ENCODE assay signal across 8 cellular contexts in the genomic region with DNA sequence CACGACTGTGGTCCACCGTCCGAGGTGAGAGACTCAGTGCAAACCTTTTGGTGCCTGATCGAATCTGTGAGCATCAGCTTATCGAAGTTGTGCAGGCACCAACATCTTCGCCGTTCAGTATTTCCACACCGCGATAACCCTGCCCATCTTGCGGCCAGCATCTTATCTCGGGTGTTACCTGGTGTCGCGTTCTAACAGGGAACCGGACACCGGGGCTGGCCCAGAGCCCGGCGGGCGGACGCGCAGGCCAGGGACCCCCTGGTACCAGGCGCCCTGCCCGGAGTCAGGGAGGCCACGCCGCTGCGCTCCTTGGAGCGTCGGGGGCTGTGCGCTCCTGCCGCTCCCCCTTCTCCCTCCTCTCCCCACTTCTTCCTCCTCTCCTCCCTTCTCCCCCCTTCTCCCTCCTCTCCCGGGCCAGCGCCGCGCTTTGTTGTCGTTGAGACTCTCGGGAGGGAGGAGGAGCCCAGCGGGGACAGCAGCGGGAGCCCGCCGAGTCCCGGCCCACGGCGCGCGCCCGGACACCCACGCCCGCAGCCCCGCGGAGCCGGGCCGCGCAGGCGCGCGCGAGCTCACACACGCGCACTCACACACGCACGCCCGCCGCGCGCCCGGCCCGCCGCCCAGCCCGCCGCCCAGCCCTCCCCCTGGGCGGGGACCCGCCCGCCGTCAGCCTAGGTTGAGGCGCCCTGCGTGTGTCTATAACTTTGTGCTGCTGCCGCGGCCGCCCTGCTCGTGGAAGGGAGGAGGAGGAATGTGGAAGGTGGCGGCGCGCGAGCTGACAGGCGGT. TPM values are rescaled to one million over a fixed set of nuclear protein-coding genes. Genes with fewer than 3 reads are reported as not detected.
DNase-seq lines count a peak whose midpoint lies in the region; ATAC-seq and TF ChIP-seq lines count a peak whose summit lies in the region.

No MANE protein-coding gene starts in this region.

- H3K27me3 Mint-ChIP-seq in HFFc6 (ENCODE audit: insufficient read depth): peaks cover 5% of the 10 kb centered on the region; the same call in 1 of the 2 replicates

- peak overlapping the region; percentile 92 for H3K4me3 ChIP-seq in GM06990 (replicated peaks; ENCODE audit: low read depth, low read length)
- H3K4me3 ChIP-seq in right cardiac atrium (ENCODE audit: low read length): peak overlapping the region; percentile 67
- peak overlapping the region; percentile 86 for H3K4me3 ChIP-seq in uterus

- peak; percentile 61 to 91 for TF ChIP-seq POLR2A in uterus (IDR thresholded peaks at IDR 0.05)

- peak; percentile 73 to 74 for ATAC-seq in right cardiac atrium

- H3K27me3 ChIP-seq in GM06990 (replicated peaks; ENCODE audit: control insufficient read depth, insufficient read depth, low read length): no peaks in the 10 kb centered on the region; the same call in 1 of the 2 replicates
- no peaks in the 10 kb centered on the region for H3K27me3 ChIP-seq in right cardiac atrium (ENCODE audit: control insufficient read depth, insufficient read depth)
- H3K27me3 ChIP-seq in uterus: no peaks in the 10 kb centered on the region

- H3K27ac Mint-ChIP-seq in HFFc6: peak overlapping the region; percentile 88

- H3K4me1 ChIP-seq in right cardiac atrium (ENCODE audit: control insufficient read depth, insufficient read depth, low read length): peaks cover 3% of the 10 kb centered on the region
- no peaks in the 10 kb centered on the region for H3K4me1 ChIP-seq in uterus

- intact Hi-C loops in right cardiac atrium (cut with DNase I) (loop anchor here in 2 of 4 donors (2.0 to 10.0 kb wide), 4 partner anchors 222 to 513 kb away; no protein-coding TSS in a partner anchor), uterus (cut with DNase I; ENCODE audit: low total_unique reads) (loop anchor here (5.0 kb wide), 2 partner anchors 223 to 513 kb away; no protein-coding TSS in a partner anchor)

- WGBS in right cardiac atrium: under 1% methylated on average over 84 of the region's 84 CpGs

- H3K4me3 Mint-ChIP-seq in HFFc6: peak overlapping the region; percentile 96

- TF ChIP-seq CTCF in GM06990 (IDR thresholded peaks at IDR 0.05; ENCODE audit: insufficient read depth, low read length, poor library complexity, severe bottlenecking): no peak
- TF ChIP-seq CTCF in HFFc6 (IDR thresholded peaks at IDR 0.05): no peak
- no peak for TF ChIP-seq CTCF in uterus (IDR thresholded peaks at IDR 0.05)

- H3K27ac ChIP-seq in right cardiac atrium (ENCODE audit: low read length): peak overlapping the region; percentile 100
- H3K27ac ChIP-seq in uterus: peak overlapping the region; percentile 99 to 100

- H3K9me3 ChIP-seq in right cardiac atrium (ENCODE audit: control insufficient read depth, low read length) (no peaks in the 10 kb centered on the region), uterus (no peaks in the 10 kb centered on the region)

- H3K36me3 Mint-ChIP-seq in HFFc6 (ENCODE audit: low read depth): peaks cover 19% of the 10 kb centered on the region

- peak; percentile 84 for DNase-seq in GM06990 (ENCODE audit: extremely low read depth, insufficient read length)
- DNase-seq in HFFc6: peak; percentile 77
- peak; percentile 47 for DNase-seq in NCI-H1694 treated with DMSO at 0.1 percent for 48 hours (lab: John Stamatoyannopoulos, UW)
- DNase-seq in T-helper 2 cell: peak; percentile 73 to 94 (median 84)
- peak; percentile 56 to 99 (median 93) for DNase-seq in anterior cingulate cortex (lab: John Stamatoyannopoulos, UW)
- peak; percentile 92 to 97 (median 97) for DNase-seq in right cardiac atrium
- peak; percentile 99 for DNase-seq in putamen (ENCODE audit: low spot score)
- DNase-seq in uterus: peak; percentile 89 to 91

- no peaks in the 10 kb centered on the region; the same call in 1 of the 2 replicates for H3K36me3 ChIP-seq in GM06990 (ENCODE audit: control insufficient read depth, insufficient read depth, low read length)
- H3K36me3 ChIP-seq in uterus: no peaks in the 10 kb centered on the region

- no peaks in the 10 kb centered on the region for H3K9me3 Mint-ChIP-seq in HFFc6

- H3K4me1 Mint-ChIP-seq in HFFc6 (ENCODE audit: low read depth): peaks cover 42% of the 10 kb centered on the region

RNA-seq across cellular contexts. Expression of gene FOXO3, which starts 1.4 kb away (rescaled TPM):
- 10 to 100 TPM; 21.1 to 28.9 (median 24.2) TPM for total RNA-seq in HFFc6 (2021; fragmentation: NEBNext Ultra II Directional; extraction: Animal tissue kit (Norgen Biotek cat#: 25700))
- 10 to 100 TPM; 33.2 to 50.0 (median 39.8) TPM for total RNA-seq in right cardiac atrium
- polyA plus RNA-seq in right cardiac atrium: 16.4 TPM
- total RNA-seq in uterus: 10 to 100 TPM; 52.3 to 71.2 (median 61.3) TPM

Comparison
In these comparisons a context has a peak if more than half of its experiments do, and no peak if none do; other contexts are left out.
1. Peak in every context shown above with its lines: DNase-seq, ATAC-seq, H3K4me3 ChIP-seq and H3K27ac ChIP-seq.
2. DNase-seq: peak in every context shown above with its lines; median percentile 99 in putamen; 97 in right cardiac atrium; 93 in anterior cingulate cortex; 90 in uterus; 84 in GM06990; 84 in T-helper 2 cell; 77 in HFFc6; 47 in NCI-H1694 treated with DMSO at 0.1 percent for 48 hours.